Comparison of ENCODE assay signal across 1 cellular context in the genomic region with DNA sequence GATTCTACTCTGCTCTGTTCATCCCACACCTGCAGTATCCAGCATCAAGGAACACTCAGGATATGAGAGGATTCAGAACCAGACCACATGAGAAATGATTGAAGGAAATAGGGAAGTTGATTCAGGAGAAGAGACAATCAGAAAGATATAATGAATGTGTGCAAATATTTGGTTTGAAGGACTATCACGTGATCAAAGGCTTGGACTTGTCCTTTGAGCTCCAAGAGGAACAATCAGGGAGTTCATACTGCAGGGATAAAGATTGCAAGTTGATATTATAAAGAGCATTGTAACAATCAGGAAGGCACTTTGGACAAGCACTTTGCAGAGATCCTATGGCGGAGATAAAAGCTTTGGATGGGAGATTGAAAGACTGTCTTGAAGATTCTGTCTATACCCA.
TF ChIP-seq lines count a peak whose summit lies in the region.

No MANE protein-coding gene starts in this region.

TF ChIP-seq in HepG2, 621 proteins besides CTCF, POLR2A, EP300 and RAD21 (continued from another document):
- TF ChIP-seq BCL6 (CRISPR knock-in tag; IDR thresholded peaks at IDR 0.05) (peak; percentile 42; the same call in 1 of the 2 replicates), NFYB (CRISPR knock-in tag; IDR thresholded peaks at IDR 0.05) (no peak), ISL2 (CRISPR knock-in tag; IDR thresholded peaks at IDR 0.05) (0 out of 2 replicates have a peak, but pooled peaks have one; percentile 16), NCOA2 (CRISPR knock-in tag; IDR thresholded peaks at IDR 0.05) (peak; percentile 54; the same call in 1 of the 2 replicates), SOX6 (IDR thresholded peaks at IDR 0.05) (no peak), SOX6 (CRISPR knock-in tag; IDR thresholded peaks at IDR 0.05) (peak; percentile 83), FOXA3 (CRISPR knock-in tag; IDR thresholded peaks at IDR 0.05) (no peak; the same call in 1 of the 2 replicates), ZNF557 (CRISPR knock-in tag; IDR thresholded peaks at IDR 0.05) (no peak), FOSL1 (CRISPR knock-in tag; IDR thresholded peaks at IDR 0.05; ENCODE audit: borderline replicate concordance) (no peak)
